ENCODE assay signal across 9 cellular contexts in the genomic region with DNA sequence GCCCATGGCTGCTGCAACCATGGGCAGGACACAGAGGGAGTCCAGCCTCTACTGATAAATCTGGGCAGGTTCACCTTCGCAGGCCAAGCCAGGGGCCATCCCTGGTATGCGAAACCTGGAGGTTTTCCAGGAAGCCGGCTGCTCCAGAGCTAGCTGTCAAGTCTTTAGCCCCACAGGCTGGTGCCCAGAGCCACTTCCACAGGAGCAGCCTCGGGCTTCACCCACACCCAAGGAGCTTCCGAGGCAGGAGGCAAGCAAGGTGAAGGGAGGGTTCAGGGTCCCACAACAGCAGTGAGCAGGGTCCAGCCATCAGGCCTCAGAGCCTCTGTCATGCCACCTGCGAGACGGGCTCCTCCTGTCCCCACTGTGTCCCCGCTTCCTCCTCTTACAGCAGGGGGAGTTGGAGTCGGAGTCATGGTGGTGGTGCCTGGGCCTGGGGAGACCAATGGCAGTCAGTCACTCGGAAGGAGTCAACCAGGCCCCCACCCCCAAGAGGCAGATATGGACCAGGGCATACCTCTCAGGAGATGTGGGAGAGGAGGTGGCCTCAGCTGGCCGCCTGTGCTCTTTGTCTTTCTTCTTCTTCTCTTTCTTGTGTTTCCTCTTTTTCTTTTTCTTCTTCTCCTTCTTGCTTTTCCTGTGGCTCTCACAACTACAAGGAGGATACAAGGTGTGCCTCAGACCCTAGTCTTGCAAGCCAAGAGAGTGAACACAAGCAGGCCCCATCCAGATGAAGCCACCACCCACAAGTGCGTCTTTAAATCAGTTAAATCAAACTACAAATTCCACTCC. TPM values are rescaled to one million over a fixed set of nuclear protein-coding genes. Genes with fewer than 3 reads are reported as not detected.
A peak's percentile ranks its signal among the peaks of the same experiment; 100 is the strongest.
DNase-seq lines count a peak whose midpoint lies in the region; ATAC-seq, FAIRE-seq and TF ChIP-seq lines count a peak whose summit lies in the region.
"Had no signal": no experiment of that assay in that cellular context is flagged by ENCODE, and none has a peak within 500 bp of the region (broad histone marks: within the 10 kb centered on the region; RNA-seq: fewer than 3 reads in every experiment).

No MANE protein-coding gene starts in this region.

- H3K27ac Mint-ChIP-seq in activated CD4-positive, alpha-beta memory T cell treated with anti-CD3 and anti-CD28 coated beads, Interleukin-2, amount 10 ng/mL, durations not matched to agents 7 days and 5 days: peak overlapping the region; percentile 81

- 82% methylated on average over 10 of the region's 12 CpGs for WGBS in A549 (ENCODE audit: missing lambda C conversion rate)

- POLR2A ChIA-PET in A549 (lab: Yijun Ruan, JAX): interaction anchor here (1.3 kb wide), 1 partner anchor 64 kb away, joined by 9 read pairs; the partner anchor contains the start of gene IBA57
- POLR2A ChIA-PET in activated CD4-positive, alpha-beta memory T cell treated with anti-CD3 and anti-CD28 coated beads, Interleukin-2, amount 10 ng/mL, durations not matched to agents 7 days and 5 days (lab: Charles Lee): interaction anchor here (1.2 to 2.0 kb wide), 5 partner anchors 9 to 18 kb away, joined by 3 to 29 read pairs (median 7); partner anchors contain the start of gene ARF1

- H3K27ac ChIP-seq in A549: no peak overlapping the region; a peak in 1 of 6 replicates

- peaks cover 31% of the 10 kb centered on the region for H3K4me1 Mint-ChIP-seq in activated CD4-positive, alpha-beta memory T cell treated with anti-CD3 and anti-CD28 coated beads, Interleukin-2, amount 10 ng/mL, durations not matched to agents 7 days and 5 days

- TF ChIP-seq CTCF in A549 (IDR thresholded peaks at IDR 0.05): no peak

- H3K9me3 ChIP-seq in A549: no peaks in the 10 kb centered on the region

- no peaks in the 10 kb centered on the region for H3K9me3 Mint-ChIP-seq in activated CD4-positive, alpha-beta memory T cell treated with anti-CD3 and anti-CD28 coated beads, Interleukin-2, amount 10 ng/mL, durations not matched to agents 7 days and 5 days

- H3K4me3 ChIP-seq in A549: no peak overlapping the region

- peaks cover 10% of the 10 kb centered on the region; the same call in 2 of the 3 replicates for H3K4me1 ChIP-seq in A549

- peaks cover 38% of the 10 kb centered on the region for H3K36me3 Mint-ChIP-seq in activated CD4-positive, alpha-beta memory T cell treated with anti-CD3 and anti-CD28 coated beads, Interleukin-2, amount 10 ng/mL, durations not matched to agents 7 days and 5 days (ENCODE audit: low read depth)

- ATAC-seq in A549 (no peak), left lobe of liver (no peak), GM18873 (IDR thresholded peaks at IDR 0.05; ENCODE audit: low FRiP score, unreplicated experiment) (no peak), GM21447 (IDR thresholded peaks at IDR 0.05; ENCODE audit: unreplicated experiment) (no peak)

- TF ChIP-seq POLR2A in A549 (IDR thresholded peaks at IDR 0.05; ENCODE audit: low read length): no peak
- TF ChIP-seq POLR2A in GM10847 (IDR thresholded peaks at IDR 0.05; ENCODE audit: extremely low read depth, insufficient read length): peak; percentile 3

- H3K4me3 Mint-ChIP-seq in activated CD4-positive, alpha-beta memory T cell treated with anti-CD3 and anti-CD28 coated beads, Interleukin-2, amount 10 ng/mL, durations not matched to agents 7 days and 5 days: peak overlapping the region; percentile 85

- H3K27me3 Mint-ChIP-seq in activated CD4-positive, alpha-beta memory T cell treated with anti-CD3 and anti-CD28 coated beads, Interleukin-2, amount 10 ng/mL, durations not matched to agents 7 days and 5 days: no peaks in the 10 kb centered on the region

- CTCF ChIA-PET in A549 (lab: Yijun Ruan, JAX): interaction anchor here (0.9 to 1.4 kb wide), 7 partner anchors 9 to 101 kb away, joined by 3 to 6 read pairs (median 4); no protein-coding TSS in a partner anchor
- CTCF ChIA-PET in activated CD4-positive, alpha-beta memory T cell treated with anti-CD3 and anti-CD28 coated beads, Interleukin-2, amount 10 ng/mL, durations not matched to agents 7 days and 5 days (lab: Charles Lee): no interaction called here

- H3K4me2 ChIP-seq in A549: peak overlapping the region; percentile 84

- no peak for TF ChIP-seq EP300 in A549 (IDR thresholded peaks at IDR 0.05)

- no peak for DNase-seq in A549 (ENCODE audit: low read depth in 1 of 2, low spot score in 1 of 2)
- DNase-seq in activated CD4-positive, alpha-beta memory T cell treated with anti-CD3 and anti-CD28 coated beads, Interleukin-2, amount 10 ng/mL, durations not matched to agents 7 days and 5 days: peak; percentile 17
- peak; percentile 48 for DNase-seq in left lobe of liver (ENCODE audit: low spot score)
- DNase-seq in NCI-H1048 (lab: John Stamatoyannopoulos, UW): no peak
- no peak for DNase-seq in globus pallidus (ENCODE audit: low spot score)
- DNase-seq: activated gamma-delta T cell treated with Interleukin-2 at 50 U/mL for 16 hours had no signal

- no peak for FAIRE-seq in A549 (lab: Jason Lieb, UNC)

- TF ChIP-seq RAD21 in A549 (conservative IDR thresholded peaks at IDR 0.05 in 1 of 2, IDR thresholded peaks at IDR 0.05 in 1 of 2): no peak

TF ChIP-seq in A549, 52 proteins besides CTCF, POLR2A, EP300 and RAD21:
- TF ChIP-seq MYC (IDR thresholded peaks at IDR 0.05; ENCODE audit: borderline replicate concordance, low read length) (no peak), GATA3 (IDR thresholded peaks at IDR 0.05; ENCODE audit: borderline replicate concordance) (no peak)

RNA-seq across cellular contexts. Expression of gene C1orf35, which starts 2.1 kb away (rescaled TPM):
- 8.2 and 9.8 TPM in 2 replicates for polyA plus RNA-seq in A549 (2011; rRNA removed)
- 43.1 and 47.3 TPM in 2 replicates for polyA plus RNA-seq in A549 (2012; cell fraction: cytosol; rRNA removed)
- polyA plus RNA-seq in A549 (2012; cell fraction: nucleus; rRNA removed): 85.5 and 97.7 TPM in 2 replicates
- polyA plus RNA-seq in A549 (2017; fragmentation: RNase III; extraction: RNeasy Plus Mini Kit Qiagen cat#74134 plus additional on column Dnase treatment): 27.3 to 29.0 TPM (median 28.9 TPM) in 3 replicates
- 0.99 and 1.6 TPM in 2 replicates for polyA minus RNA-seq in A549 (2011; rRNA and poly(A)+ RNA removed)
- total RNA-seq in activated CD4-positive, alpha-beta memory T cell treated with anti-CD3 and anti-CD28 coated beads, Interleukin-2, amount 10 ng/mL, durations not matched to agents 7 days and 5 days: 10 to 100 TPM; 17.8 to 18.9 TPM
- 6.9 TPM for total RNA-seq in left lobe of liver

RNA-seq across cellular contexts. Expression of gene MRPL55, which starts 8.1 kb away (rescaled TPM):
- polyA plus RNA-seq in A549 (2011; rRNA removed) (54.2 and 59.7 TPM in 2 replicates), A549 (2017; fragmentation: RNase III; extraction: RNeasy Plus Mini Kit Qiagen cat#74134 plus additional on column Dnase treatment) (74.2 to 80.0 TPM (median 75.6 TPM) in 3 replicates)
- 174 and 197 TPM in 2 replicates for polyA plus RNA-seq in A549 (2012; cell fraction: cytosol; rRNA removed)
- 155 and 261 TPM in 2 replicates for polyA plus RNA-seq in A549 (2012; cell fraction: nucleus; rRNA removed)
- 26.8 and 28.5 TPM in 2 replicates for polyA minus RNA-seq in A549 (2011; rRNA and poly(A)+ RNA removed)
- total RNA-seq in activated CD4-positive, alpha-beta memory T cell treated with anti-CD3 and anti-CD28 coated beads, Interleukin-2, amount 10 ng/mL, durations not matched to agents 7 days and 5 days: 10 to 100 TPM; 43.1 to 43.9 TPM
- 38.0 TPM for total RNA-seq in left lobe of liver

RNA-seq across cellular contexts. Expression of gene ARF1, which starts 18.5 kb away (rescaled TPM):
- polyA plus RNA-seq in A549 (2011; rRNA removed) (333 and 376 TPM in 2 replicates), A549 (2017; fragmentation: RNase III; extraction: RNeasy Plus Mini Kit Qiagen cat#74134 plus additional on column Dnase treatment) (297 to 313 TPM (median 308 TPM) in 3 replicates)
- 669 and 696 TPM in 2 replicates for polyA plus RNA-seq in A549 (2012; cell fraction: cytosol; rRNA removed)
- polyA plus RNA-seq in A549 (2012; cell fraction: nucleus; rRNA removed): 541 and 746 TPM in 2 replicates
- polyA minus RNA-seq in A549 (2011; rRNA and poly(A)+ RNA removed): 582 and 626 TPM in 2 replicates
- total RNA-seq in activated CD4-positive, alpha-beta memory T cell treated with anti-CD3 and anti-CD28 coated beads, Interleukin-2, amount 10 ng/mL, durations not matched to agents 7 days and 5 days: 100 to 1,000 TPM; 368 to 376 TPM
- 172 TPM for total RNA-seq in left lobe of liver

RNA-seq across cellular contexts. Expression of gene GUK1, which starts 39.1 kb away (rescaled TPM):
- polyA plus RNA-seq in A549 (2011; rRNA removed): 65.2 and 88.9 TPM in 2 replicates
- 267 and 296 TPM in 2 replicates for polyA plus RNA-seq in A549 (2012; cell fraction: cytosol; rRNA removed)
- polyA plus RNA-seq in A549 (2012; cell fraction: nucleus; rRNA removed): 225 and 294 TPM in 2 replicates
- polyA plus RNA-seq in A549 (2017; fragmentation: RNase III; extraction: RNeasy Plus Mini Kit Qiagen cat#74134 plus additional on column Dnase treatment): 106 to 109 TPM (median 107 TPM) in 3 replicates
- polyA minus RNA-seq in A549 (2011; rRNA and poly(A)+ RNA removed): 32.6 and 39.4 TPM in 2 replicates
- total RNA-seq in activated CD4-positive, alpha-beta memory T cell treated with anti-CD3 and anti-CD28 coated beads, Interleukin-2, amount 10 ng/mL, durations not matched to agents 7 days and 5 days: 100 to 1,000 TPM; 280 to 284 TPM
- 128 TPM for total RNA-seq in left lobe of liver

RNA-seq across cellular contexts. Expression of gene GJC2, which starts 48.7 kb away (rescaled TPM):
- 0.09 and 0.12 TPM in 2 replicates for polyA plus RNA-seq in A549 (2011; rRNA removed)
- 0.30 and 0.36 TPM in 2 replicates for polyA plus RNA-seq in A549 (2012; cell fraction: cytosol; rRNA removed)
- 0.32 and 1.1 TPM in 2 replicates for polyA plus RNA-seq in A549 (2012; cell fraction: nucleus; rRNA removed)
- 0.37 to 0.48 TPM (median 0.40 TPM) in 3 replicates for polyA plus RNA-seq in A549 (2017; fragmentation: RNase III; extraction: RNeasy Plus Mini Kit Qiagen cat#74134 plus additional on column Dnase treatment)
- 0.12 and 0.34 TPM in 2 replicates for polyA minus RNA-seq in A549 (2011; rRNA and poly(A)+ RNA removed)
- under 1 TPM; 0.38 to 0.55 TPM for total RNA-seq in activated CD4-positive, alpha-beta memory T cell treated with anti-CD3 and anti-CD28 coated beads, Interleukin-2, amount 10 ng/mL, durations not matched to agents 7 days and 5 days
- 0.50 TPM for total RNA-seq in left lobe of liver

Comparison
In these comparisons a context has a peak if more than half of its experiments do, and no peak if none do; other contexts are left out.
1. DNase-seq: peak in activated CD4-positive, alpha-beta memory T cell treated with anti-CD3 and anti-CD28 coated beads, Interleukin-2, amount 10 ng/mL, durations not matched to agents 7 days and 5 days (single experiment) and left lobe of liver (single experiment); none in A549 (0 of 2), NCI-H1048 (single experiment) and globus pallidus (single experiment).